2 cellular contexts compared by ENCODE assay signal in genomic region chr10:128094596-128094995, GRCh38.
TF ChIP-seq lines count a peak whose summit lies in the region.

No MANE protein-coding gene starts in this region.

TF ChIP-seq in WTC11, 78 proteins besides CTCF, POLR2A, EP300 and RAD21:
- peak; percentile 62; the same call in 1 of the 2 replicates for TF ChIP-seq ZNF121 (CRISPR knock-in tag; IDR thresholded peaks at IDR 0.05)

TF ChIP-seq in K562, 482 proteins besides CTCF, POLR2A, EP300 and RAD21:
- TF ChIP-seq ZNF121 (CRISPR knock-in tag; conservative IDR thresholded peaks at IDR 0.05): peak; percentile 39; the same call in 1 of the 2 replicates
